In the genomic region with DNA sequence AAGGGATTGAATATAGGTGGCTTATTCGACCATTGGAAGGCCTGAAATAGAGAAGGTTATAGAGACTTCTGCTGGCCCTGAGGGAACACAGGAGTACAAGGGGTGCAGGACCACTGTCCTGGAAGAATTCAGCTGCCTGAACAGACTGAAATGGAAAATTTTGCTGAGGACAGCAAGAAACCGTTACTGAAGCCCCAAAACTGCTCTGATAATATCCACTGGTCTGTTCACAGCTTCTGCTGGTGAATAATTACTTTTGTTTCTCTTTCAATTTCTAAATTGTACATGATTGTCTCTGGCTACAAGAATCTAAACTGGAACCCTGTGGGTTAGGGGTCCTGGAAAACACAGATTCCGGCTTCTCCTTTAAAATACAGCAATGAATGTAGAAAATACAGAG, we compare ENCODE assay signal across 27 cellular contexts.
DNase-seq lines count a peak whose midpoint lies in the region; ATAC-seq and TF ChIP-seq lines count a peak whose summit lies in the region.
"Had no signal": no experiment of that assay in that cellular context is flagged by ENCODE, and none has a peak within 500 bp of the region (broad histone marks: within the 10 kb centered on the region; RNA-seq: fewer than 3 reads in every experiment).

No MANE protein-coding gene starts in this region.

- no peaks in the 10 kb centered on the region for H3K36me3 Mint-ChIP-seq in GM23338 (ENCODE audit: low read depth)
- no peaks in the 10 kb centered on the region for H3K36me3 Mint-ChIP-seq in memory B cell
- H3K36me3 Mint-ChIP-seq: mesothelial cell of epicardium had no signal

- H3K9me3 Mint-ChIP-seq in GM23338, result no peaks in the 10 kb centered on the region
- H3K9me3 Mint-ChIP-seq in memory B cell, result no peaks in the 10 kb centered on the region

- no peak overlapping the region for H2BK15ac ChIP-seq in IMR-90 (ENCODE audit: low read depth, low read length)

- H4K8ac ChIP-seq in IMR-90 (ENCODE audit: low read depth in 2 of 2, low read length in 2 of 2), result no peak overlapping the region

- H3F3A ChIP-seq in GM23338 (replicated peaks; ENCODE audit: low read depth), result no peaks in the 10 kb centered on the region

- H4K20me1 ChIP-seq in GM23338 (replicated peaks; ENCODE audit: insufficient read depth) (no peaks in the 10 kb centered on the region), IMR-90 (ENCODE audit: insufficient read depth, low read length) (no peaks in the 10 kb centered on the region)
- H4K20me1 ChIP-seq: BLaER1 treated with 17β-estradiol and CSF1 and Interleukin-3, amounts not matched to agents 10 nM and 100 nM had no signal

- no peak overlapping the region for H3K4ac ChIP-seq in IMR-90 (ENCODE audit: low read depth, low read length)

- H3K27ac Mint-ChIP-seq in GM23338, result no peak overlapping the region
- no peak overlapping the region for H3K27ac Mint-ChIP-seq in memory B cell
- H3K27ac Mint-ChIP-seq: mesothelial cell of epicardium had no signal

- no peaks in the 10 kb centered on the region for H3K4me1 ChIP-seq in GM23338 (ENCODE audit: insufficient read depth)
- H3K4me1 ChIP-seq in IMR-90 (ENCODE audit: control insufficient read depth, insufficient read depth, low read length), result no peaks in the 10 kb centered on the region
- H3K4me1 ChIP-seq: ascending aorta; BLaER1 treated with 17β-estradiol and CSF1 and Interleukin-3, amounts not matched to agents 10 nM and 100 nM; gastrocnemius medialis; right atrium auricular region; SJCRH30; suprapubic skin; upper lobe of left lung had no signal

- DNase-seq in GM23338 (ENCODE audit: low spot score), result no peak
- DNase-seq in IMR-90, result no peak
- DNase-seq in memory B cell (ENCODE audit: low spot score in 2 of 2), result no peak
- no peak for DNase-seq in G401 (ENCODE audit: low spot score)
- DNase-seq in activated effector memory CD4-positive, alpha-beta T cell treated with anti-CD3 and anti-CD28 coated beads, Interleukin-2, amount 50 U/mL, for 16 hours, result no peak
- no peak for DNase-seq in posterior vena cava (ENCODE audit: low spot score)
- DNase-seq: activated CD4-positive, alpha-beta T cell treated with anti-CD3 and anti-CD28 coated beads, Interleukin-2, amount 50 U/mL, for 1 hour; activated effector memory CD4-positive, alpha-beta T cell treated with Interleukin-2 at 50 U/mL for 16 hours; activated T-cell treated with anti-CD3 and anti-CD28 coated beads, Interleukin-2, amount 50 U/mL, for 1 hour; DMS153; gastrocnemius medialis; kidney; NCI-H1436; NCI-H2081 treated with DMSO at 0.1 percent for 48 hours; NCI-H2227 treated with DMSO at 0.1 percent for 48 hours; NCI-H69; SJCRH30; stimulated activated naive CD4-positive, alpha-beta T cell; upper lobe of left lung had no signal

- no TSS peak for BruUV-seq in IMR-90 (replicated peaks; lab: Mats Ljungman, UMichigan)

- H2AFZ ChIP-seq in GM23338 (0 out of 2 replicates have a peak overlapping the region, but pooled peaks have one; percentile 4), IMR-90 (replicated peaks; ENCODE audit: low read length, poor library complexity) (no peak overlapping the region)

- POLR2A ChIA-PET in IMR-90 (lab: Charles Lee; ENCODE audit: unreplicated experiment), result no interaction called here

- no CpG with 5 or more reads among the region's 3 CpGs for whole genome bisulfite sequencing in IMR-90 (ENCODE audit: extremely low coverage in 2 of 2, insufficient read length in 1 of 2), 2 experiments

- in situ Hi-C loops in IMR-90 (cut with MboI; ENCODE audit: low sequenced_read_pairs) (no loop called here), G401 (cut with HindIII; ENCODE audit: low sequenced_read_pairs) (no loop called here)

- no peak overlapping the region for H3K23ac ChIP-seq in IMR-90 (ENCODE audit: low read depth, low read length)

- H3K4me3 ChIP-seq in GM23338 (no peak overlapping the region), IMR-90 (ENCODE audit: insufficient read depth, low read depth, low read length) (no peak overlapping the region)
- H3K4me3 ChIP-seq: ascending aorta; BLaER1 treated with 17β-estradiol and CSF1 and Interleukin-3, amounts not matched to agents 10 nM and 100 nM; gastrocnemius medialis; right atrium auricular region; SJCRH30; smooth muscle cell; suprapubic skin; upper lobe of left lung had no signal

- H3K9me2 ChIP-seq in GM23338 (ENCODE audit: insufficient read depth), result no peaks in the 10 kb centered on the region

- dilution Hi-C loops in IMR-90 (cut with HindIII; ENCODE audit: low sequenced_read_pairs, unreplicated experiment), result no loop called here

- H2AK5ac ChIP-seq in IMR-90 (ENCODE audit: low read depth, low read length), result no peak overlapping the region

- TF ChIP-seq POLR2A in IMR-90 (IDR thresholded peaks at IDR 0.05; ENCODE audit: low read depth, low read length), result no peak

- no peak overlapping the region for H2BK120ac ChIP-seq in IMR-90 (ENCODE audit: low read depth, low read length)

- H3K9ac ChIP-seq in IMR-90 (ENCODE audit: low read depth, low read length), result no peak overlapping the region
- H3K9ac ChIP-seq: BLaER1 treated with 17β-estradiol and CSF1 and Interleukin-3, amounts not matched to agents 10 nM and 100 nM; KMS-11 had no signal

- intact Hi-C loops in IMR-90 (cut with micrococcal nuclease) (no loop called here), posterior vena cava (cut with DNase I) (no loop called here)

- peaks cover 4% of the 10 kb centered on the region for H3K9me3 ChIP-seq in IMR-90 (ENCODE audit: control insufficient read depth, insufficient read depth, low read length)
- H3K9me3 ChIP-seq: ascending aorta; BLaER1 treated with 17β-estradiol and CSF1 and Interleukin-3, amounts not matched to agents 10 nM and 100 nM; gastrocnemius medialis; right atrium auricular region; SJCRH30; suprapubic skin; upper lobe of left lung had no signal

- H3K27me3 Mint-ChIP-seq in GM23338 (ENCODE audit: insufficient read depth, low read depth, poor library complexity) (peaks cover 2% of the 10 kb centered on the region), memory B cell (no peaks in the 10 kb centered on the region)

- no peak overlapping the region for H2BK20ac ChIP-seq in IMR-90 (ENCODE audit: low read depth, low read length)

- H3K4me2 ChIP-seq in GM23338 (no peak overlapping the region), IMR-90 (ENCODE audit: low read depth, low read length) (no peak overlapping the region)
- H3K4me2 ChIP-seq: BLaER1 treated with 17β-estradiol and CSF1 and Interleukin-3, amounts not matched to agents 10 nM and 100 nM; KMS-11; smooth muscle cell had no signal

- H3K36me3 ChIP-seq in GM23338 (ENCODE audit: insufficient read depth) (no peaks in the 10 kb centered on the region), IMR-90 (ENCODE audit: control insufficient read depth, insufficient read depth, low read length) (no peaks in the 10 kb centered on the region)
- H3K36me3 ChIP-seq: ascending aorta; BLaER1 treated with 17β-estradiol and CSF1 and Interleukin-3, amounts not matched to agents 10 nM and 100 nM; gastrocnemius medialis; right atrium auricular region; SJCRH30; suprapubic skin; upper lobe of left lung had no signal

- TF ChIP-seq CTCF in GM23338 (conservative IDR thresholded peaks at IDR 0.05; ENCODE audit: low read depth in 2 of 2), result no peak
- TF ChIP-seq CTCF in IMR-90 (conservative IDR thresholded peaks at IDR 0.05; ENCODE audit: low read depth, low read length), result no peak

- no peak overlapping the region for H3K4me3 Mint-ChIP-seq in GM23338
- peak overlapping the region; percentile 14 for H3K4me3 Mint-ChIP-seq in memory B cell
- H3K4me3 Mint-ChIP-seq: mesothelial cell of epicardium had no signal

- H3K18ac ChIP-seq in IMR-90 (ENCODE audit: low read depth, low read length), result no peak overlapping the region

- H3K4me1 Mint-ChIP-seq in GM23338, result no peaks in the 10 kb centered on the region
- no peaks in the 10 kb centered on the region for H3K4me1 Mint-ChIP-seq in memory B cell
- H3K4me1 Mint-ChIP-seq: mesothelial cell of epicardium had no signal

- no peak overlapping the region for H3K56ac ChIP-seq in IMR-90 (ENCODE audit: extremely low read depth, insufficient read depth, low read length)

- H2AK9ac ChIP-seq in IMR-90 (replicated peaks; ENCODE audit: low read depth, low read length, poor library complexity), result no peak overlapping the region

- no peaks in the 10 kb centered on the region for H3K79me2 ChIP-seq in GM23338 (replicated peaks; ENCODE audit: insufficient read depth)

- H3K9me1 ChIP-seq in IMR-90 (ENCODE audit: insufficient read depth, low read length), result no peaks in the 10 kb centered on the region

- no peak overlapping the region for H2BK5ac ChIP-seq in IMR-90 (ENCODE audit: low read depth, low read length, poor library complexity, severe bottlenecking)

- no peak overlapping the region for H4K91ac ChIP-seq in IMR-90 (ENCODE audit: insufficient read depth, low read depth, low read length)

- H4K5ac ChIP-seq in IMR-90 (ENCODE audit: low read depth, low read length), result no peak overlapping the region

- no peak for TF ChIP-seq RAD21 in IMR-90 (IDR thresholded peaks at IDR 0.05; ENCODE audit: low read length)

- CTCF ChIA-PET in IMR-90 (lab: Yijun Ruan, JAX), result no interaction called here

- no peaks in the 10 kb centered on the region for H3K27me3 ChIP-seq in GM23338 (ENCODE audit: insufficient read depth)
- no peaks in the 10 kb centered on the region for H3K27me3 ChIP-seq in IMR-90 (ENCODE audit: control insufficient read depth, insufficient read depth, low read length)
- H3K27me3 ChIP-seq: ascending aorta; BLaER1 treated with 17β-estradiol and CSF1 and Interleukin-3, amounts not matched to agents 10 nM and 100 nM; gastrocnemius medialis; right atrium auricular region; SJCRH30; suprapubic skin; upper lobe of left lung had no signal

- H3K79me1 ChIP-seq in IMR-90 (ENCODE audit: low read depth in 1 of 2, low read length in 2 of 2), result no peaks in the 10 kb centered on the region

- H3K27ac ChIP-seq in GM23338 (ENCODE audit: low read depth) (no peak overlapping the region), IMR-90 (ENCODE audit: insufficient read depth, low read length) (no peak overlapping the region)
- H3K27ac ChIP-seq: ascending aorta; BLaER1 treated with 17β-estradiol and CSF1 and Interleukin-3, amounts not matched to agents 10 nM and 100 nM; gastrocnemius medialis; KMS-11; right atrium auricular region; SJCRH30; suprapubic skin; upper lobe of left lung had no signal

- ATAC-seq in GM18870 (IDR thresholded peaks at IDR 0.05; ENCODE audit: unreplicated experiment) (peak; percentile 72), GM23338 (no peak), IMR-90 (ENCODE audit: low read depth) (no peak), memory B cell (ENCODE audit: low read depth) (peak; percentile 63)
- ATAC-seq: gastrocnemius medialis had no signal

- no peak overlapping the region for H3K14ac ChIP-seq in IMR-90 (replicated peaks; ENCODE audit: low read depth, low read length)

TF ChIP-seq in GM23338, 12 proteins besides CTCF, POLR2A, EP300 and RAD21 (continues in another document):
- TF ChIP-seq EZH2phosphoT487 (IDR thresholded peaks at IDR 0.05; ENCODE audit: unreplicated experiment) (no peak), NANOG (IDR thresholded peaks at IDR 0.05; ENCODE audit: borderline replicate concordance) (no peak)

TF ChIP-seq in IMR-90, 13 proteins besides CTCF, POLR2A, EP300 and RAD21 (continues in another document):
- peak; percentile 53; the same call in 1 of the 2 replicates for TF ChIP-seq MAFK (IDR thresholded peaks at IDR 0.05; ENCODE audit: low read depth, low read length)

Comparison
In these comparisons a context has a peak if more than half of its experiments do, and no peak if none do; other contexts are left out.
1. ATAC-seq: peak in GM18870 (single experiment) and memory B cell (single experiment); none in GM23338 (single experiment) and IMR-90 (single experiment).